2 cellular contexts compared by ENCODE assay signal in genomic region chr12:113158439-113159203, GRCh38.
A peak's percentile ranks its signal among the peaks of the same experiment; 100 is the strongest.
TF ChIP-seq lines count a peak whose summit lies in the region.

No MANE protein-coding gene starts in this region.

TF ChIP-seq in SK-N-SH, 30 proteins besides CTCF, POLR2A, EP300 and RAD21 (continued from another document):
- TF ChIP-seq FOXM1 (IDR thresholded peaks at IDR 0.05; ENCODE audit: low read depth) = no peak

TF ChIP-seq in HEK293, 187 proteins besides CTCF, POLR2A, EP300 and RAD21 (continued from another document):
- TF ChIP-seq ZFP3 (tag by site-specific recombination; IDR thresholded peaks at IDR 0.05; ENCODE audit: low read depth) (peak; percentile 84), EGR2 (tag by site-specific recombination; IDR thresholded peaks at IDR 0.05; ENCODE audit: low read depth) (no peak), ZNF214 (tag by site-specific recombination; IDR thresholded peaks at IDR 0.05; ENCODE audit: borderline replicate concordance) (no peak)
